Comparison of ENCODE assay signal across 1 cellular context in the genomic region with DNA sequence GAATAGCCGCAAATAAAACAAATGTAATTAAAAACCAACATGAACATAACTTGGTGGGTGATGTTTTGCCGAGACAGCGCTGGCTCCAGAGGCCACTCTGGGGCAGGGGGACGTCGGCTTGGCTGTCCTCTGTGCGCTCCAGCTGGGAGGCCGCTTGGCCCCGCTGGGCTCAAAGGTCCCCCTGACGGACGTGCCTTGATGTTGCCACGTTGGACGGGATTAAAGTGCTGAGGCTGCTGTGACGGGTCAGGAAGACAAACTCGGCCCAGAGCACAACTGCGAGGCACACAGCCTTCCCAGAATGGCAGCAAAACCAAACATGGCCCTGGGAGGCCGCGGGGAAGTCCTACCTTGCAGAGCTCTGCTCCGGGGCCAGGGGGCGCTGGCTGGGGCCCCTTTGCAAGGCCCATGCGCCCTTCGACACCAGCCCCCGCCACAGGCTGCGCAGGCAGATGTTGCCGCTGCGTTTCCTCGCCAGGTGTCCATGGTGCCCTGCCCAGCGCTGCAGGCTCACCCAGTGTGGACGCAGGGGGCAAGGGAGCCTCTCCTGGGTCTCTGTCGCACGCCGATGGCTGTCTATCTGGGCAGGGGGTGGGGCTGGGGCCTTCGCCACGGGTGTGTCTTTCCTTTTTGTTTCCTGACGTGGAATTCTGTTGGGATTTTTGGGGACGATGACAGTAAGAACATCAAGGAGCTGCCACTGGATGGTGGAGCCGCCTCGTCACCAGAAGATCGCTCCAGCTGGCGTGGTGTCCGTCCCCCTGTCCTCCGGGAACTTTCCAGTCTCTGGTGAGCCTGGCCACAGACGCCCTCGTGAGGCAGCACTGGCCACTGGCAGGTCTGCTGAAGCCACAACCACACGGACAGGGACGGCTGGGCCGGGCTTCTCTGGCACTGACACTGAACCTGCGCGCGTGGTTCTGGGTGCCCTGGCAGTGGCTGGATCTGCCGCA.
TF ChIP-seq lines count a peak whose summit lies in the region.

No MANE protein-coding gene starts in this region.

TF ChIP-seq in HepG2, 621 proteins besides CTCF, POLR2A, EP300 and RAD21 (continued from another document and continues in another):
- TF ChIP-seq, protein P1, sequence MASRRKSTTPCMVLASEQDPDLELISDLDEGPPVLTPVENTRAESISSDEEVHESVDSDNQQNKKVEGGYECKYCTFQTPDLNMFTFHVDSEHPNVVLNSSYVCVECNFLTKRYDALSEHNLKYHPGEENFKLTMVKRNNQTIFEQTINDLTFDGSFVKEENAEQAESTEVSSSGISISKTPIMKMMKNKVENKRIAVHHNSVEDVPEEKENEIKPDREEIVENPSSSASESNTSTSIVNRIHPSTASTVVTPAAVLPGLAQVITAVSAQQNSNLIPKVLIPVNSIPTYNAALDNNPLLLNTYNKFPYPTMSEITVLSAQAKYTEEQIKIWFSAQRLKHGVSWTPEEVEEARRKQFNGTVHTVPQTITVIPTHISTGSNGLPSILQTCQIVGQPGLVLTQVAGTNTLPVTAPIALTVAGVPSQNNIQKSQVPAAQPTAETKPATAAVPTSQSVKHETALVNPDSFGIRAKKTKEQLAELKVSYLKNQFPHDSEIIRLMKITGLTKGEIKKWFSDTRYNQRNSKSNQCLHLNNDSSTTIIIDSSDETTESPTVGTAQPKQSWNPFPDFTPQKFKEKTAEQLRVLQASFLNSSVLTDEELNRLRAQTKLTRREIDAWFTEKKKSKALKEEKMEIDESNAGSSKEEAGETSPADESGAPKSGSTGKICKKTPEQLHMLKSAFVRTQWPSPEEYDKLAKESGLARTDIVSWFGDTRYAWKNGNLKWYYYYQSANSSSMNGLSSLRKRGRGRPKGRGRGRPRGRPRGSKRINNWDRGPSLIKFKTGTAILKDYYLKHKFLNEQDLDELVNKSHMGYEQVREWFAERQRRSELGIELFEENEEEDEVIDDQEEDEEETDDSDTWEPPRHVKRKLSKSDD (CRISPR knock-in tag; IDR thresholded peaks at IDR 0.05; ENCODE audit: low read depth) = peak; percentile 47
- TF ChIP-seq, protein P2, sequence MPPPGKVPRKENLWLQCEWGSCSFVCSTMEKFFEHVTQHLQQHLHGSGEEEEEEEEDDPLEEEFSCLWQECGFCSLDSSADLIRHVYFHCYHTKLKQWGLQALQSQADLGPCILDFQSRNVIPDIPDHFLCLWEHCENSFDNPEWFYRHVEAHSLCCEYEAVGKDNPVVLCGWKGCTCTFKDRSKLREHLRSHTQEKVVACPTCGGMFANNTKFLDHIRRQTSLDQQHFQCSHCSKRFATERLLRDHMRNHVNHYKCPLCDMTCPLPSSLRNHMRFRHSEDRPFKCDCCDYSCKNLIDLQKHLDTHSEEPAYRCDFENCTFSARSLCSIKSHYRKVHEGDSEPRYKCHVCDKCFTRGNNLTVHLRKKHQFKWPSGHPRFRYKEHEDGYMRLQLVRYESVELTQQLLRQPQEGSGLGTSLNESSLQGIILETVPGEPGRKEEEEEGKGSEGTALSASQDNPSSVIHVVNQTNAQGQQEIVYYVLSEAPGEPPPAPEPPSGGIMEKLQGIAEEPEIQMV (CRISPR knock-in tag; IDR thresholded peaks at IDR 0.05; ENCODE audit: low read depth) = peak; percentile 84; the same call in 1 of the 2 replicates
- TF ChIP-seq ZFP41 (CRISPR knock-in tag; IDR thresholded peaks at IDR 0.05; ENCODE audit: borderline replicate concordance) (peak; percentile 32; the same call in 1 of the 2 replicates), ZNF780A (CRISPR knock-in tag; IDR thresholded peaks at IDR 0.05) (no peak), HOXA7 (CRISPR knock-in tag; IDR thresholded peaks at IDR 0.05) (no peak), PTBP1 (IDR thresholded peaks at IDR 0.05; ENCODE audit: low read depth, low read length, poor library complexity, severe bottlenecking) (no peak), DMAP1 (CRISPR knock-in tag; IDR thresholded peaks at IDR 0.05) (peak; percentile 82), ZBTB38 (CRISPR knock-in tag; IDR thresholded peaks at IDR 0.05) (peak; percentile 96), ZNF383 (CRISPR knock-in tag; IDR thresholded peaks at IDR 0.05; ENCODE audit: borderline replicate concordance) (no peak), KAT8 (CRISPR knock-in tag; IDR thresholded peaks at IDR 0.05) (0 out of 2 replicates have a peak, but pooled peaks have one; percentile 29), TOPORS (CRISPR knock-in tag; IDR thresholded peaks at IDR 0.05) (peak; percentile 73; the same call in 1 of the 2 replicates), ZNF543 (CRISPR knock-in tag; IDR thresholded peaks at IDR 0.05) (peak; percentile 48; the same call in 1 of the 2 replicates), ZNF7 (CRISPR knock-in tag; IDR thresholded peaks at IDR 0.05) (no peak), RBM39 (IDR thresholded peaks at IDR 0.05; ENCODE audit: low read depth, low read length, poor library complexity, severe bottlenecking) (peak; percentile 36), SALL1 (CRISPR knock-in tag; IDR thresholded peaks at IDR 0.05) (peak; percentile 88), CBX2 (IDR thresholded peaks at IDR 0.05; ENCODE audit: low read depth, low read length) (no peak), CBX2 (CRISPR knock-in tag; IDR thresholded peaks at IDR 0.05; ENCODE audit: low read depth) (0 out of 2 replicates have a peak, but pooled peaks have one; percentile 62), ZNF607 (CRISPR knock-in tag; IDR thresholded peaks at IDR 0.05; ENCODE audit: borderline replicate concordance) (0 out of 2 replicates have a peak, but pooled peaks have one; percentile 20), MED1 (CRISPR knock-in tag; IDR thresholded peaks at IDR 0.05) (peak; percentile 80), ZNF30 (CRISPR knock-in tag; IDR thresholded peaks at IDR 0.05) (no peak), ZBTB7A (CRISPR knock-in tag; IDR thresholded peaks at IDR 0.05) (peak; percentile 79; the same call in 1 of the 2 replicates), RXRB (CRISPR knock-in tag; IDR thresholded peaks at IDR 0.05; ENCODE audit: borderline replicate concordance) (no peak), ZNF720 (CRISPR knock-in tag; IDR thresholded peaks at IDR 0.05) (no peak), TARDBP (CRISPR knock-in tag; IDR thresholded peaks at IDR 0.05) (peak; percentile 54; the same call in 1 of the 2 replicates), AGO2 (optimal IDR thresholded peaks at IDR 0.05; ENCODE audit: low read depth, low read length) (peak; percentile 37), KDM2A (CRISPR knock-in tag; IDR thresholded peaks at IDR 0.05; ENCODE audit: borderline replicate concordance, low read depth) (peak; percentile 39; the same call in 1 of the 2 replicates), ZNF496 (CRISPR knock-in tag; IDR thresholded peaks at IDR 0.05; ENCODE audit: insufficient replicate concordance) (no peak), YEATS4 (CRISPR knock-in tag; IDR thresholded peaks at IDR 0.05; ENCODE audit: borderline replicate concordance) (peak; percentile 82; the same call in 1 of the 2 replicates), PITX1 (CRISPR knock-in tag; IDR thresholded peaks at IDR 0.05) (peak; percentile 98), EHMT2 (IDR thresholded peaks at IDR 0.05; ENCODE audit: borderline replicate concordance, low read depth, low read length) (no peak), ZNF484 (CRISPR knock-in tag; IDR thresholded peaks at IDR 0.05; ENCODE audit: borderline replicate concordance, low read depth) (no peak)
- TF ChIP-seq, protein P3, sequence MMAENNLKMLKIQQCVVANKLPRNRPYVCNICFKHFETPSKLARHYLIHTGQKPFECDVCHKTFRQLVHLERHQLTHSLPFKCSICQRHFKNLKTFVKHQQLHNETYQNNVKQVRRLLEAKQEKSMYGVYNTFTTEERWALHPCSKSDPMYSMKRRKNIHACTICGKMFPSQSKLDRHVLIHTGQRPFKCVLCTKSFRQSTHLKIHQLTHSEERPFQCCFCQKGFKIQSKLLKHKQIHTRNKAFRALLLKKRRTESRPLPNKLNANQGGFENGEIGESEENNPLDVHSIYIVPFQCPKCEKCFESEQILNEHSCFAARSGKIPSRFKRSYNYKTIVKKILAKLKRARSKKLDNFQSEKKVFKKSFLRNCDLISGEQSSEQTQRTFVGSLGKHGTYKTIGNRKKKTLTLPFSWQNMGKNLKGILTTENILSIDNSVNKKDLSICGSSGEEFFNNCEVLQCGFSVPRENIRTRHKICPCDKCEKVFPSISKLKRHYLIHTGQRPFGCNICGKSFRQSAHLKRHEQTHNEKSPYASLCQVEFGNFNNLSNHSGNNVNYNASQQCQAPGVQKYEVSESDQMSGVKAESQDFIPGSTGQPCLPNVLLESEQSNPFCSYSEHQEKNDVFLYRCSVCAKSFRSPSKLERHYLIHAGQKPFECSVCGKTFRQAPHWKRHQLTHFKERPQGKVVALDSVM (CRISPR knock-in tag; IDR thresholded peaks at IDR 0.05) = peak; percentile 59; the same call in 1 of the 2 replicates
- TF ChIP-seq, protein P4, sequence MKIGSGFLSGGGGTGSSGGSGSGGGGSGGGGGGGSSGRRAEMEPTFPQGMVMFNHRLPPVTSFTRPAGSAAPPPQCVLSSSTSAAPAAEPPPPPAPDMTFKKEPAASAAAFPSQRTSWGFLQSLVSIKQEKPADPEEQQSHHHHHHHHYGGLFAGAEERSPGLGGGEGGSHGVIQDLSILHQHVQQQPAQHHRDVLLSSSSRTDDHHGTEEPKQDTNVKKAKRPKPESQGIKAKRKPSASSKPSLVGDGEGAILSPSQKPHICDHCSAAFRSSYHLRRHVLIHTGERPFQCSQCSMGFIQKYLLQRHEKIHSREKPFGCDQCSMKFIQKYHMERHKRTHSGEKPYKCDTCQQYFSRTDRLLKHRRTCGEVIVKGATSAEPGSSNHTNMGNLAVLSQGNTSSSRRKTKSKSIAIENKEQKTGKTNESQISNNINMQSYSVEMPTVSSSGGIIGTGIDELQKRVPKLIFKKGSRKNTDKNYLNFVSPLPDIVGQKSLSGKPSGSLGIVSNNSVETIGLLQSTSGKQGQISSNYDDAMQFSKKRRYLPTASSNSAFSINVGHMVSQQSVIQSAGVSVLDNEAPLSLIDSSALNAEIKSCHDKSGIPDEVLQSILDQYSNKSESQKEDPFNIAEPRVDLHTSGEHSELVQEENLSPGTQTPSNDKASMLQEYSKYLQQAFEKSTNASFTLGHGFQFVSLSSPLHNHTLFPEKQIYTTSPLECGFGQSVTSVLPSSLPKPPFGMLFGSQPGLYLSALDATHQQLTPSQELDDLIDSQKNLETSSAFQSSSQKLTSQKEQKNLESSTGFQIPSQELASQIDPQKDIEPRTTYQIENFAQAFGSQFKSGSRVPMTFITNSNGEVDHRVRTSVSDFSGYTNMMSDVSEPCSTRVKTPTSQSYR (CRISPR knock-in tag; IDR thresholded peaks at IDR 0.05; ENCODE audit: borderline replicate concordance) = no peak
- TF ChIP-seq, protein P5, sequence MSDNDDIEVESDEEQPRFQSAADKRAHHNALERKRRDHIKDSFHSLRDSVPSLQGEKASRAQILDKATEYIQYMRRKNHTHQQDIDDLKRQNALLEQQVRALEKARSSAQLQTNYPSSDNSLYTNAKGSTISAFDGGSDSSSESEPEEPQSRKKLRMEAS (IDR thresholded peaks at IDR 0.05) = peak; percentile 85
- TF ChIP-seq, protein P6, sequence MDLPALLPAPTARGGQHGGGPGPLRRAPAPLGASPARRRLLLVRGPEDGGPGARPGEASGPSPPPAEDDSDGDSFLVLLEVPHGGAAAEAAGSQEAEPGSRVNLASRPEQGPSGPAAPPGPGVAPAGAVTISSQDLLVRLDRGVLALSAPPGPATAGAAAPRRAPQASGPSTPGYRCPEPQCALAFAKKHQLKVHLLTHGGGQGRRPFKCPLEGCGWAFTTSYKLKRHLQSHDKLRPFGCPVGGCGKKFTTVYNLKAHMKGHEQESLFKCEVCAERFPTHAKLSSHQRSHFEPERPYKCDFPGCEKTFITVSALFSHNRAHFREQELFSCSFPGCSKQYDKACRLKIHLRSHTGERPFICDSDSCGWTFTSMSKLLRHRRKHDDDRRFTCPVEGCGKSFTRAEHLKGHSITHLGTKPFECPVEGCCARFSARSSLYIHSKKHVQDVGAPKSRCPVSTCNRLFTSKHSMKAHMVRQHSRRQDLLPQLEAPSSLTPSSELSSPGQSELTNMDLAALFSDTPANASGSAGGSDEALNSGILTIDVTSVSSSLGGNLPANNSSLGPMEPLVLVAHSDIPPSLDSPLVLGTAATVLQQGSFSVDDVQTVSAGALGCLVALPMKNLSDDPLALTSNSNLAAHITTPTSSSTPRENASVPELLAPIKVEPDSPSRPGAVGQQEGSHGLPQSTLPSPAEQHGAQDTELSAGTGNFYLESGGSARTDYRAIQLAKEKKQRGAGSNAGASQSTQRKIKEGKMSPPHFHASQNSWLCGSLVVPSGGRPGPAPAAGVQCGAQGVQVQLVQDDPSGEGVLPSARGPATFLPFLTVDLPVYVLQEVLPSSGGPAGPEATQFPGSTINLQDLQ (CRISPR knock-in tag; IDR thresholded peaks at IDR 0.05) = no peak
- TF ChIP-seq, protein P7, sequence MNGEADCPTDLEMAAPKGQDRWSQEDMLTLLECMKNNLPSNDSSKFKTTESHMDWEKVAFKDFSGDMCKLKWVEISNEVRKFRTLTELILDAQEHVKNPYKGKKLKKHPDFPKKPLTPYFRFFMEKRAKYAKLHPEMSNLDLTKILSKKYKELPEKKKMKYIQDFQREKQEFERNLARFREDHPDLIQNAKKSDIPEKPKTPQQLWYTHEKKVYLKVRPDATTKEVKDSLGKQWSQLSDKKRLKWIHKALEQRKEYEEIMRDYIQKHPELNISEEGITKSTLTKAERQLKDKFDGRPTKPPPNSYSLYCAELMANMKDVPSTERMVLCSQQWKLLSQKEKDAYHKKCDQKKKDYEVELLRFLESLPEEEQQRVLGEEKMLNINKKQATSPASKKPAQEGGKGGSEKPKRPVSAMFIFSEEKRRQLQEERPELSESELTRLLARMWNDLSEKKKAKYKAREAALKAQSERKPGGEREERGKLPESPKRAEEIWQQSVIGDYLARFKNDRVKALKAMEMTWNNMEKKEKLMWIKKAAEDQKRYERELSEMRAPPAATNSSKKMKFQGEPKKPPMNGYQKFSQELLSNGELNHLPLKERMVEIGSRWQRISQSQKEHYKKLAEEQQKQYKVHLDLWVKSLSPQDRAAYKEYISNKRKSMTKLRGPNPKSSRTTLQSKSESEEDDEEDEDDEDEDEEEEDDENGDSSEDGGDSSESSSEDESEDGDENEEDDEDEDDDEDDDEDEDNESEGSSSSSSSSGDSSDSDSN (CRISPR knock-in tag; IDR thresholded peaks at IDR 0.05) = peak; percentile 85
- TF ChIP-seq, protein P8, sequence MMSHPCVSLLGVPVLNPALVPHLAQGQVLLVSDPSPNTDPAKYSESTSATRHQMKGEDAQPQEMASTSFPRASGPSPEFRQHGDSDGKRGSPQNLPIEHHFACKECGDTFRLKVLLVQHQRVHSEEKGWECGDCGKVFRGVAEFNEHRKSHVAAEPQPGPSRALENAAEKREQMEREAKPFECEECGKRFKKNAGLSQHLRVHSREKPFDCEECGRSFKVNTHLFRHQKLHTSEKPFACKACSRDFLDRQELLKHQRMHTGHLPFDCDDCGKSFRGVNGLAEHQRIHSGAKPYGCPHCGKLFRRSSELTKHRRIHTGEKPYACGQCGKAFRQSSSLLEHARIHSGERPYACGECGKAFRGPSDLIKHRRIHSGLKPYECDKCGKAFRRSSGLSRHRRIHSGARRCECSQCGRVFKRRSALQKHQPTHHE (CRISPR knock-in tag; IDR thresholded peaks at IDR 0.05; ENCODE audit: borderline replicate concordance) = no peak
- TF ChIP-seq, protein P9, sequence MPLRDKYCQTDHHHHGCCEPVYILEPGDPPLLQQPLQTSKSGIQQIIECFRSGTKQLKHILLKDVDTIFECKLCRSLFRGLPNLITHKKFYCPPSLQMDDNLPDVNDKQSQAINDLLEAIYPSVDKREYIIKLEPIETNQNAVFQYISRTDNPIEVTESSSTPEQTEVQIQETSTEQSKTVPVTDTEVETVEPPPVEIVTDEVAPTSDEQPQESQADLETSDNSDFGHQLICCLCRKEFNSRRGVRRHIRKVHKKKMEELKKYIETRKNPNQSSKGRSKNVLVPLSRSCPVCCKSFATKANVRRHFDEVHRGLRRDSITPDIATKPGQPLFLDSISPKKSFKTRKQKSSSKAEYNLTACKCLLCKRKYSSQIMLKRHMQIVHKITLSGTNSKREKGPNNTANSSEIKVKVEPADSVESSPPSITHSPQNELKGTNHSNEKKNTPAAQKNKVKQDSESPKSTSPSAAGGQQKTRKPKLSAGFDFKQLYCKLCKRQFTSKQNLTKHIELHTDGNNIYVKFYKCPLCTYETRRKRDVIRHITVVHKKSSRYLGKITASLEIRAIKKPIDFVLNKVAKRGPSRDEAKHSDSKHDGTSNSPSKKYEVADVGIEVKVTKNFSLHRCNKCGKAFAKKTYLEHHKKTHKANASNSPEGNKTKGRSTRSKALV (CRISPR knock-in tag; IDR thresholded peaks at IDR 0.05) = peak; percentile 87; the same call in 1 of the 2 replicates
